In the genomic region with DNA sequence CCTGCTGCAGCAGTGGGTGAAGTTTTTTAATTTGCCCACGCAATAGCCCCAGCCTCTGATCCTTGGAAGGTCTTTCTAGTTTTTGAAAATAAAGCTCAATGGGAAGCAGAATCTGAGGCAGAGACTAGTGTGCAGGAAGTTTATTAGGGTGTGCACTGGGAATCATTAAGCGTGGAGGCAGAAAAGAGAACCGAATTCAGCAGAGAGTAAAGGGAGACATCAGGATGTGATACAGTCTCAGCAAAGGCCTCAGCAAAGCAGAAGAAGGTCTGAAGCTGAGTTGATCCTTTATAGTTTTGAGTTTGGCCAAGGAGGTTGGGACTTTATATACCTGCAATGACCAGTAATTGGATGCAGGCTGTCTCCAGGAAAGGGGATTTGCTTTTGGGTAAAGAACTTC, we compare ENCODE assay signal across 35 cellular contexts. TPM values are rescaled to one million over a fixed set of nuclear protein-coding genes. Genes with fewer than 3 reads are reported as not detected.
"Had no signal": no experiment of that assay in that cellular context is flagged by ENCODE, and none has a peak within 500 bp of the region (broad histone marks: within the 10 kb centered on the region; RNA-seq: fewer than 3 reads in every experiment).

No MANE protein-coding gene starts in this region.

- H3K27ac Mint-ChIP-seq: activated naive CD8-positive, alpha-beta T cell; activated T-cell treated with anti-CD3 and anti-CD28 coated beads, Interleukin-2, amount 50 U/mL, for 72 hours; immature natural killer cell; natural killer cell; neural progenitor cell had no signal

- H3K27ac ChIP-seq: esophagus muscularis mucosa, foreskin keratinocyte, heart left ventricle, neural progenitor cell, parathyroid adenoma, psoas muscle, sigmoid colon, tibial nerve, VCaP had no signal

- H3K36me3 Mint-ChIP-seq: activated naive CD8-positive, alpha-beta T cell; immature natural killer cell; natural killer cell; neural progenitor cell had no signal

- ATAC-seq: foreskin keratinocyte, heart left ventricle, left colon, natural killer cell, psoas muscle had no signal

- DNase-seq: activated CD4-positive, alpha-beta T cell treated with anti-CD3 and anti-CD28 coated beads, Interleukin-2, amount 50 U/mL, for 4 hours; activated effector memory CD4-positive, alpha-beta T cell treated with Interleukin-2 at 50 U/mL for 16 hours; activated naive CD4-positive, alpha-beta T cell treated with Interleukin-2 at 50 U/mL for 16 hours; activated T-cell treated with anti-CD3 and anti-CD28 coated beads for 4 hours; activated T-cell treated with anti-CD3 and anti-CD28 coated beads, Interleukin-2, amount 50 U/mL, for 72 hours; anterior cingulate cortex; dermis blood vessel endothelial cell; effector CD4-positive, alpha-beta T cell; foreskin keratinocyte; heart left ventricle; hypothalamus; immature natural killer cell; kidney; left colon; mammary epithelial cell; midbrain; natural killer cell; occipital lobe; psoas muscle; sigmoid colon; small intestine; stimulated activated CD4-positive, alpha-beta T cell treated with anti-CD3 and anti-CD28 coated beads, Interleukin-1b, Interleukin-23, amount 100 ng/mL, for 48 hours; stimulated activated CD4-positive, alpha-beta T cell treated with anti-CD3 and anti-CD28 coated beads, Interleukin-4, amount 100 ng/mL, for 4 hours; stimulated activated CD8-positive, alpha-beta memory T cell treated with anti-CD3 and anti-CD28 coated beads, Interleukin-4, amount 100 ng/mL, for 48 hours; stimulated activated naive CD4-positive, alpha-beta T cell; T-helper 9 cell had no signal

- H3K4me3 Mint-ChIP-seq: activated naive CD8-positive, alpha-beta T cell; activated T-cell treated with anti-CD3 and anti-CD28 coated beads, Interleukin-2, amount 50 U/mL, for 72 hours; central memory CD8-positive, alpha-beta T cell; immature natural killer cell; natural killer cell; neural progenitor cell had no signal

- H3K4me1 Mint-ChIP-seq: neural progenitor cell had no signal

- H3K4me2 ChIP-seq: neural progenitor cell had no signal

- H3K27me3 Mint-ChIP-seq: activated naive CD8-positive, alpha-beta T cell; central memory CD8-positive, alpha-beta T cell had no signal

- H3K9me3 Mint-ChIP-seq: central memory CD8-positive, alpha-beta T cell; immature natural killer cell; natural killer cell had no signal

- FAIRE-seq: bronchial epithelial cell, kidney, small intestine, TTC549 had no signal

- H3K27me3 ChIP-seq: esophagus muscularis mucosa, foreskin keratinocyte, heart left ventricle, neural progenitor cell, sigmoid colon, tibial nerve had no signal

- H3K4me3 ChIP-seq: esophagus muscularis mucosa, heart left ventricle, neural progenitor cell, psoas muscle, sigmoid colon, tibial nerve had no signal

- H3K36me3 ChIP-seq: esophagus muscularis mucosa, heart left ventricle, neural progenitor cell, sigmoid colon, tibial nerve had no signal

- H3K9me3 ChIP-seq: esophagus muscularis mucosa, heart left ventricle, psoas muscle, sigmoid colon, tibial nerve had no signal

- H3K79me2 ChIP-seq: parathyroid adenoma had no signal

- H3K4me1 ChIP-seq: foreskin keratinocyte, neural progenitor cell, parathyroid adenoma, psoas muscle, sigmoid colon had no signal

- H2AFZ ChIP-seq: neural progenitor cell, parathyroid adenoma had no signal

- H3K9ac ChIP-seq: neural progenitor cell, parathyroid adenoma had no signal

RNA-seq across cellular contexts. Expression of a gene that starts 4.9 kb away (rescaled TPM):
- total RNA-seq: bronchial epithelial cell, foreskin keratinocyte, mammary epithelial cell, sigmoid colon had no signal
- polyA plus RNA-seq: foreskin keratinocyte, heart left ventricle, mammary epithelial cell had no signal
